6 cellular contexts compared by ENCODE assay signal in the genomic region with DNA sequence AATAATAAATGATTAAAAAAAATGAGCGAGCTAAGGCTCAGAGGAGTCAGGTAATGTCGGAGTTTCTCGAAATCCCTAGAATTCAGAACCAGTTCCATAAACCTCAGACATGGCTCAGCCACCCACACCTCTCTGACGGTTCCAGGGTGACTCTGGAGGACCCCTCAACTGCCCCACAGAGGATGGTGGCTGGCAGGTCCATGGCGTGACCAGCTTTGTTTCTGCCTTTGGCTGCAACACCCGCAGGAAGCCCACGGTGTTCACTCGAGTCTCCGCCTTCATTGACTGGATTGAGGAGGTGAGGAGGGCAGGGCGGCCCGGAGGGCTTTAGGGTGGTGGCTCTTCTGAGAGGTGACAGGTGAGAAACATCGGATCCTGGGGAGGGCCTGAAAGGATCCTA. TPM values are rescaled to one million over a fixed set of nuclear protein-coding genes. Genes with fewer than 3 reads are reported as not detected.
"Had no signal": no experiment of that assay in that cellular context is flagged by ENCODE, and none has a peak within 500 bp of the region (broad histone marks: within the 10 kb centered on the region; RNA-seq: fewer than 3 reads in every experiment).

No MANE protein-coding gene starts in this region.

RNA-seq across cellular contexts. Expression of a gene that starts 9.6 kb away (rescaled TPM):
- total RNA-seq: HepG2, HT1080, IMR-90 had no signal
- polyA plus RNA-seq: IgD-negative memory B cell, IMR-90, K562 had no signal

RNA-seq across cellular contexts. Expression of a gene that starts 15.1 kb away (rescaled TPM):
- total RNA-seq: HepG2, HT-29, HT1080, IMR-90 had no signal
- polyA plus RNA-seq: IgD-negative memory B cell, IMR-90, K562 had no signal
